In the genomic region with DNA sequence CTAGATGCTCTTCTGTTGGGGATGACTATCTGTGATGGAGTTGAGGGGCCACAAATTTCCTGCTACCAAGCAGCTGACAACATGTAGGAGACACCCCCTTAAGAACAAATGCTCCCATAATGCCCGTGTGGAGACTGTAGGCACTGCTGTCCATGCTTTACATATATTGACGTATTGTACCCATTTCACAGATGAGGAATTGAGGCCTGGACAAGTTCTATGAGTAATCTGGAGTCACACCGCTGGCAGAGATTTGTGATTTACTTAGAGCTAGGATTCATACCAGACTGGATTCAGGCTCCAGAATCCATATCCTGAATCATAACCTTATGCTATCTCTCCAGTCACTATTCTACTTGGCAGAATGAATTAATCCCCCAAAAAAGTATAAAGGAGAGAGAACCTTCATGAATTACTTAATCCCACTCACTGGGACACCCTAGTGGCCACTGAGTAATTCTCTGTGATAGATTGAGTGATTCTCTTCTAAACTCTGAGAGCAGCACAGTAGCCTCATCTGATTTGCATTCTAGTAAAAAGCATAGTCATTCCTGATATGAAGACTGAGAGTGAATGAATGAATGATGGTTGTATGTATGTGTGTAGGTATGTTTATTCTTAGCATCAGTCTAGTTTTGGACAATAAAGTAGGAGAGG, we compare ENCODE assay signal across 15 cellular contexts.
DNase-seq lines count a peak whose midpoint lies in the region; ATAC-seq and TF ChIP-seq lines count a peak whose summit lies in the region.
"Had no signal": no experiment of that assay in that cellular context is flagged by ENCODE, and none has a peak within 500 bp of the region (broad histone marks: within the 10 kb centered on the region; RNA-seq: fewer than 3 reads in every experiment).

No MANE protein-coding gene starts in this region.

- no peaks in the 10 kb centered on the region for H3K9me3 ChIP-seq in HCT116 (ENCODE audit: control insufficient read depth in 1 of 2, insufficient read depth in 1 of 2, low read depth in 1 of 2, low read length in 2 of 2)
- H3K9me3 ChIP-seq: lower lobe of right lung had no signal

- TF ChIP-seq POLR2A in HCT116 (IDR thresholded peaks at IDR 0.05; ENCODE audit: borderline replicate concordance, extremely low read depth, insufficient read depth, insufficient read length) (no peak), NB4 (IDR thresholded peaks at IDR 0.05; ENCODE audit: extremely low read depth, insufficient read length) (no peak)

- no peaks in the 10 kb centered on the region for H3K36me3 Mint-ChIP-seq in activated naive CD4-positive, alpha-beta T cell treated with anti-CD3 and anti-CD28 coated beads, Interleukin-2, amount 10 ng/mL, durations not matched to agents 7 days and 5 days
- no peaks in the 10 kb centered on the region for H3K36me3 Mint-ChIP-seq in T-cell
- H3K36me3 Mint-ChIP-seq: CD4-positive, CD25-positive, alpha-beta regulatory T cell had no signal

- H2AFZ ChIP-seq in HCT116 (ENCODE audit: low read depth, low read length, poor library complexity, severe bottlenecking), result no peak overlapping the region

- no peaks in the 10 kb centered on the region for H3K4me1 ChIP-seq in HCT116 (ENCODE audit: control insufficient read depth in 1 of 2, insufficient read depth in 2 of 2, low read length in 2 of 2)
- H3K4me1 ChIP-seq: lower lobe of right lung had no signal

- no peak overlapping the region for H3K27ac ChIP-seq in HCT116 (ENCODE audit: low read depth, low read length)
- H3K27ac ChIP-seq: lower lobe of right lung, SK-N-MC, VCaP had no signal

- H3K27me3 Mint-ChIP-seq in activated naive CD4-positive, alpha-beta T cell treated with anti-CD3 and anti-CD28 coated beads, Interleukin-2, amount 10 ng/mL, durations not matched to agents 7 days and 5 days, result no peaks in the 10 kb centered on the region
- H3K27me3 Mint-ChIP-seq in T-cell, result peaks cover 0 to 3% of the 10 kb centered on the region in 2 donors
- H3K27me3 Mint-ChIP-seq: CD4-positive, CD25-positive, alpha-beta regulatory T cell had no signal

- H3K9me2 ChIP-seq in HCT116 (ENCODE audit: insufficient read depth), result no peaks in the 10 kb centered on the region

- POLR2A ChIA-PET in HCT116 (lab: Charles Lee), result no interaction called here
- POLR2A ChIA-PET in T-cell (lab: Charles Lee), result interaction anchor here in 1 of 2 donors (0.5 kb wide), 1 partner anchor 178 kb away, joined by 7 read pairs; no protein-coding TSS in a partner anchor

- H3K4me3 ChIP-seq in GM06990 (replicated peaks; ENCODE audit: low read depth, low read length), result no peak overlapping the region
- H3K4me3 ChIP-seq in HCT116 (replicated peaks in 1 of 2; ENCODE audit: low read depth in 1 of 2, low read length in 2 of 2), result no peak overlapping the region
- no peak overlapping the region for H3K4me3 ChIP-seq in NB4 (ENCODE audit: low read depth, low read length)
- no peak overlapping the region for H3K4me3 ChIP-seq in foreskin fibroblast (ENCODE audit: low read depth in 1 of 2, low read length in 2 of 2)
- H3K4me3 ChIP-seq: lower lobe of right lung, SK-N-MC had no signal

- H3K79me2 ChIP-seq in HCT116 (ENCODE audit: insufficient read depth, low read length), result no peaks in the 10 kb centered on the region

- TF ChIP-seq RAD21 in HCT116 (IDR thresholded peaks at IDR 0.05; ENCODE audit: low read depth), result peak; percentile 9; the same call in 1 of the 2 replicates

- H3K27ac Mint-ChIP-seq in activated naive CD4-positive, alpha-beta T cell treated with anti-CD3 and anti-CD28 coated beads, Interleukin-2, amount 10 ng/mL, durations not matched to agents 7 days and 5 days, result no peak overlapping the region
- no peak overlapping the region for H3K27ac Mint-ChIP-seq in T-cell
- H3K27ac Mint-ChIP-seq: CD4-positive, CD25-positive, alpha-beta regulatory T cell; nephron had no signal

- H3K9me3 Mint-ChIP-seq in activated naive CD4-positive, alpha-beta T cell treated with anti-CD3 and anti-CD28 coated beads, Interleukin-2, amount 10 ng/mL, durations not matched to agents 7 days and 5 days, result peaks cover 2% of the 10 kb centered on the region
- H3K9me3 Mint-ChIP-seq in T-cell, result peaks cover 0 to 2% (median 0%) of the 10 kb centered on the region in 3 donors

- no peaks in the 10 kb centered on the region for H3K27me3 ChIP-seq in GM06990 (replicated peaks; ENCODE audit: control insufficient read depth, insufficient read depth, low read length)
- H3K27me3 ChIP-seq in HCT116 (ENCODE audit: insufficient read depth, low read length), result 0 out of 2 replicates have a peak, but pooled peaks cover 6% of the 10 kb centered on the region

- DNase-seq in GM06990 (ENCODE audit: extremely low read depth, insufficient read length) (no peak), HCT116 (ENCODE audit: low read depth, low spot score) (no peak), NB4 (ENCODE audit: low read depth) (peak; percentile 17), foreskin fibroblast (no peak), hypothalamus (lab: John Stamatoyannopoulos, UW) (no peak), anterior cingulate cortex (lab: John Stamatoyannopoulos, UW) (no peak), T-cell (no peak)
- DNase-seq in activated naive CD4-positive, alpha-beta T cell treated with anti-CD3 and anti-CD28 coated beads, Interleukin-2, amount 10 ng/mL, durations not matched to agents 7 days and 5 days, result no peak
- DNase-seq: CD4-positive, CD25-positive, alpha-beta regulatory T cell; GF-D8; lower lobe of right lung; NCI-H2107 had no signal

- no peaks in the 10 kb centered on the region for H3K36me3 ChIP-seq in GM06990 (ENCODE audit: control insufficient read depth, insufficient read depth, low read length)
- H3K36me3 ChIP-seq in HCT116 (ENCODE audit: control insufficient read depth in 1 of 2, insufficient read depth in 2 of 2, low read length in 2 of 2), result no peaks in the 10 kb centered on the region
- H3K36me3 ChIP-seq: lower lobe of right lung had no signal

- H3K4me1 Mint-ChIP-seq in activated naive CD4-positive, alpha-beta T cell treated with anti-CD3 and anti-CD28 coated beads, Interleukin-2, amount 10 ng/mL, durations not matched to agents 7 days and 5 days, result no peaks in the 10 kb centered on the region
- no peaks in the 10 kb centered on the region for H3K4me1 Mint-ChIP-seq in T-cell
- H3K4me1 Mint-ChIP-seq: CD4-positive, CD25-positive, alpha-beta regulatory T cell; nephron had no signal

- CTCF ChIA-PET in HCT116 (lab: Charles Lee) (no interaction called here), T-cell (lab: Charles Lee) (no interaction called here)
- CTCF ChIA-PET in activated naive CD4-positive, alpha-beta T cell treated with anti-CD3 and anti-CD28 coated beads, Interleukin-2, amount 10 ng/mL, durations not matched to agents 7 days and 5 days (lab: Charles Lee), result no interaction called here

- no peak overlapping the region for H3K9ac ChIP-seq in HCT116 (ENCODE audit: low read length)

- no TSS peak for BruUV-seq in HCT116 (replicated peaks; lab: Mats Ljungman, UMichigan)

- TF ChIP-seq CTCF in GM06990 (IDR thresholded peaks at IDR 0.05; ENCODE audit: insufficient read depth, low read length, poor library complexity, severe bottlenecking) (peak; percentile 40), HCT116 (IDR thresholded peaks at IDR 0.05 in 2 of 3, conservative IDR thresholded peaks at IDR 0.05 in 1 of 3; ENCODE audit: borderline replicate concordance in 1 of 3, insufficient read depth in 1 of 3, low read depth in 2 of 3, low read length in 2 of 3) (peak in 2 of 3 experiments; percentile 19 to 54; a peak in 3 of 6 replicates), NB4 (IDR thresholded peaks at IDR 0.05; ENCODE audit: low read depth, low read length) (peak; percentile 29), foreskin fibroblast (IDR thresholded peaks at IDR 0.05; ENCODE audit: low read depth, low read length) (peak; percentile 17)

- RAD21 ChIA-PET in HCT116 (lab: Charles Lee; ENCODE audit: low non-redundant PET in 1 of 2, low total read pairs in 2 of 2, uncharacterized antibody in 2 of 2, unreplicated experiment in 2 of 2), result no interaction called here

- H4K20me1 ChIP-seq in HCT116 (ENCODE audit: insufficient read depth), result no peaks in the 10 kb centered on the region; the same call in 1 of the 2 replicates

- H3K4me3 Mint-ChIP-seq in activated naive CD4-positive, alpha-beta T cell treated with anti-CD3 and anti-CD28 coated beads, Interleukin-2, amount 10 ng/mL, durations not matched to agents 7 days and 5 days, result no peak overlapping the region
- no peak overlapping the region for H3K4me3 Mint-ChIP-seq in T-cell
- H3K4me3 Mint-ChIP-seq: CD4-positive, CD25-positive, alpha-beta regulatory T cell; nephron had no signal

- ATAC-seq in HCT116 (peak; percentile 50; the same call in 1 of the 2 replicates), T-cell (replicated peaks in 1 of 4) (no peak)
- ATAC-seq: lower lobe of right lung had no signal

- no peak overlapping the region for H3K4me2 ChIP-seq in HCT116 (ENCODE audit: low read length)

- intact Hi-C loops in HCT116 (cut with micrococcal nuclease), result no loop called here

TF ChIP-seq in HCT116, 20 proteins besides CTCF, POLR2A, EP300 and RAD21:
- TF ChIP-seq SP1 (IDR thresholded peaks at IDR 0.05; ENCODE audit: low read depth) (no peak), TCF7L2 (IDR thresholded peaks at IDR 0.05; ENCODE audit: borderline replicate concordance, extremely low read depth, insufficient read depth, insufficient read length) (no peak), ZFX (IDR thresholded peaks at IDR 0.05) (no peak), ELF1 (IDR thresholded peaks at IDR 0.05; ENCODE audit: borderline replicate concordance, low read depth) (no peak), JUND (IDR thresholded peaks at IDR 0.05) (no peak), YY1 (IDR thresholded peaks at IDR 0.05; ENCODE audit: extremely low read depth, insufficient replicate concordance, low read depth, low read length) (no peak), SIN3A (IDR thresholded peaks at IDR 0.05; ENCODE audit: low read depth) (no peak)
- TF ChIP-seq, protein P1, sequence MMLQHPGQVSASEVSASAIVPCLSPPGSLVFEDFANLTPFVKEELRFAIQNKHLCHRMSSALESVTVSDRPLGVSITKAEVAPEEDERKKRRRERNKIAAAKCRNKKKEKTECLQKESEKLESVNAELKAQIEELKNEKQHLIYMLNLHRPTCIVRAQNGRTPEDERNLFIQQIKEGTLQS (IDR thresholded peaks at IDR 0.05), result no peak
TF ChIP-seq in HCT116: peak in this region for 0.
